Comparison of ENCODE assay signal across 8 cellular contexts in the genomic region with DNA sequence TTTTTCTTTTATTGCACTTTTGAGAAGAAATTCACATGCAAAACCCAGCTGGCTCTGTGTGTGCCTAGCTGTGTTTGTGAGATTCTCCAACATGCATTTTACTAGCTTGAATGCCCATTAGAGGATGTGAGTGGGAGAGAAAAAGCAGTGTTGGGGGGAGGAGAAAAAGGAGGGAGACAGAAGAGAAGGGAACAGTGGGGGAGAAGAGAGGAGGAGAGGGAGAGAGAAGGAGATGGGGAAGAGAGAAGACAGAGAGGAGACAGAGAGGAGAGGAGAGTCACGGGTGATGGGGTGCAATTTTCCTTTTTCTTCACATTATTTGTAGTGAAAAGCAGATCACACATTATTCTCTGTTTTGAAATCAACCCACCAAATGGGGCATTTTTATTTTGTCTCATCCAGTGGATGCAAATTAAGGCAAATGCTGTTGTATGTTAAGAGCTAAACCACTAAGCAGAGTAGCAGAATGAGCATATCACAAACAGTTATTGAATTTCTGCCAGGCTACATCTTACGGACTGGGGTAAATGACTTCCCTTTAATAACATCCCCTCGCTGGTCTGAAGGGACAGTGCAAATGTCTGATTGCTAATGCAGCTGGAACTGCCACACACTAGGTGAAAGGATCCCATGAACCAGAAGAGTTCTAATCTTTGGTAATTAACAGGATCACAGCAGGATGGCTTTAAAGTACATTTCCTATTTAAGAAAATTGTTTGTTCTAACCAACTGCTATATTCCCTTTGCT. TPM values are rescaled to one million over a fixed set of nuclear protein-coding genes. Genes with fewer than 3 reads are reported as not detected.
DNase-seq lines count a peak whose midpoint lies in the region; ATAC-seq and TF ChIP-seq lines count a peak whose summit lies in the region.

No MANE protein-coding gene starts in this region.

- no peaks in the 10 kb centered on the region for H3K79me2 ChIP-seq in neural progenitor cell (ENCODE audit: low read depth)

- DNase-seq in NCI-H1092 (lab: John Stamatoyannopoulos, UW) (peak; percentile 10), brain microvascular endothelial cell (peak; percentile 13), neural progenitor cell (ENCODE audit: low spot score) (peak; percentile 79), AG20443 (ENCODE audit: low spot score) (no peak), AG08396 (ENCODE audit: low spot score) (no peak)
- DNase-seq in stimulated activated CD4-positive, alpha-beta T cell treated with anti-CD3 and anti-CD28 coated beads, Interleukin-12 subunit alpha, Interleukin-12 subunit beta, amount 100 ng/mL, for 4 hours: no peak

- peak overlapping the region; percentile 87 for H3K4me3 Mint-ChIP-seq in neural progenitor cell

- H3K9me3 ChIP-seq in neural progenitor cell (ENCODE audit: low read depth): no peaks in the 10 kb centered on the region

- no peaks in the 10 kb centered on the region for H3K36me3 ChIP-seq in brain microvascular endothelial cell (replicated peaks)
- H3K36me3 ChIP-seq in neural progenitor cell: no peaks in the 10 kb centered on the region

- H3K27ac ChIP-seq in brain microvascular endothelial cell: peak overlapping the region; percentile 44
- H3K27ac ChIP-seq in neural progenitor cell: no peak overlapping the region

- H3F3A ChIP-seq in neural progenitor cell (ENCODE audit: low read depth): peaks cover 17% of the 10 kb centered on the region

- H3K4me1 ChIP-seq in neural progenitor cell: peaks cover 66% of the 10 kb centered on the region

- no peaks in the 10 kb centered on the region for H3K36me3 Mint-ChIP-seq in neural progenitor cell

- no peaks in the 10 kb centered on the region for H4K20me1 ChIP-seq in neural progenitor cell (ENCODE audit: low read depth)

- H2AFZ ChIP-seq in neural progenitor cell (replicated peaks): no peak overlapping the region

- peaks cover 51% of the 10 kb centered on the region for H3K4me1 Mint-ChIP-seq in neural progenitor cell

- in situ Hi-C loops in brain microvascular endothelial cell (cut with HindIII; ENCODE audit: low pct_ligation_motif_present, low sequenced_read_pairs): no loop called here

- no peak overlapping the region for H3K9ac ChIP-seq in neural progenitor cell

- peak overlapping the region; percentile 54 for H3K4me3 ChIP-seq in brain microvascular endothelial cell (ENCODE audit: low read depth, low read length)
- H3K4me3 ChIP-seq in neural progenitor cell: peak overlapping the region; percentile 28

- peak overlapping the region; percentile 64 for H3K27ac Mint-ChIP-seq in neural progenitor cell

- H3K27me3 Mint-ChIP-seq in neural progenitor cell (ENCODE audit: insufficient read depth, low read depth): no peaks in the 10 kb centered on the region

- TF ChIP-seq CTCF in brain microvascular endothelial cell (IDR thresholded peaks at IDR 0.05; ENCODE audit: low read depth, low read length, missing control alignments) (no peak), neural progenitor cell (IDR thresholded peaks at IDR 0.05) (no peak)

- peak overlapping the region; percentile 80 for H3K4me2 ChIP-seq in neural progenitor cell

- no peaks in the 10 kb centered on the region for H3K9me3 Mint-ChIP-seq in neural progenitor cell

- peak; percentile 9 for ATAC-seq in GM18508 (IDR thresholded peaks at IDR 0.05; ENCODE audit: insufficient read depth, unreplicated experiment)
- no peak for ATAC-seq in GM21737 (IDR thresholded peaks at IDR 0.05; ENCODE audit: unreplicated experiment)

- H3K27me3 ChIP-seq in brain microvascular endothelial cell (replicated peaks): no peaks in the 10 kb centered on the region
- H3K27me3 ChIP-seq in neural progenitor cell: no peaks in the 10 kb centered on the region

RNA-seq across cellular contexts. Expression of a gene that starts 0.9 kb away (rescaled TPM):
- 1.7 and 2.4 TPM in 2 replicates for total RNA-seq in neural progenitor cell (ENCODE audit: low replicate concordance)

Comparison
In these comparisons a context has a peak if more than half of its experiments do, and no peak if none do; other contexts are left out.
1. DNase-seq: peak in NCI-H1092 (single experiment), brain microvascular endothelial cell (single experiment) and neural progenitor cell (single experiment); none in AG20443 (single experiment), stimulated activated CD4-positive, alpha-beta T cell treated with anti-CD3 and anti-CD28 coated beads, Interleukin-12 subunit alpha, Interleukin-12 subunit beta, amount 100 ng/mL, for 4 hours (single experiment) and AG08396 (single experiment).